In genomic region chr21:37139154-37139553, GRCh38 we compare ENCODE assay signal across 18 cellular contexts.
DNase-seq lines count a peak whose midpoint lies in the region; ATAC-seq, FAIRE-seq and TF ChIP-seq lines count a peak whose summit lies in the region.
"Had no signal": no experiment of that assay in that cellular context is flagged by ENCODE, and none has a peak within 500 bp of the region (broad histone marks: within the 10 kb centered on the region; RNA-seq: fewer than 3 reads in every experiment).

No MANE protein-coding gene starts in this region.

- no peaks in the 10 kb centered on the region for H3K27me3 ChIP-seq in bronchial epithelial cell (ENCODE audit: control insufficient read depth, insufficient read depth, low read length)

- WGBS in mesodermal cell (ENCODE audit: insufficient coverage in 2 of 2), 2 experiments = 83 to 86% methylated on average over 1 to 3 of the region's 3 CpGs

- peaks cover 4% of the 10 kb centered on the region for H3K4me1 ChIP-seq in mesodermal cell (ENCODE audit: control insufficient read depth, insufficient read depth, low read length, poor library complexity, severe bottlenecking)

- no peak for ATAC-seq in GM21423 (IDR thresholded peaks at IDR 0.05; ENCODE audit: unreplicated experiment)
- no peak for ATAC-seq in stimulated activated naive CD8-positive, alpha-beta T cell treated with anti-CD3 and anti-CD28 coated beads, Interleukin-15, Interleukin-2, amounts not matched to agents 100 U/mL and 50 U/mL, for 24 hours

- no peak overlapping the region for H3K4me3 Mint-ChIP-seq in HFFc6
- H3K4me3 Mint-ChIP-seq: CD4-positive, CD25-positive, alpha-beta regulatory T cell had no signal

- peaks cover 56% of the 10 kb centered on the region for H3K36me3 Mint-ChIP-seq in HFFc6 (ENCODE audit: low read depth)

- H3K4me3 ChIP-seq in SK-N-MC (peak overlapping the region; percentile 4; the same call in 1 of the 2 replicates), bronchial epithelial cell (ENCODE audit: low read depth, low read length) (no peak overlapping the region), mesodermal cell (ENCODE audit: extremely low read depth, insufficient read depth, low read length, poor library complexity, severe bottlenecking) (no peak overlapping the region)
- H3K4me3 ChIP-seq: PC-9 had no signal

- H3K36me3 ChIP-seq in SK-N-MC (ENCODE audit: insufficient read depth, low read length) (peaks cover 53% of the 10 kb centered on the region), bronchial epithelial cell (ENCODE audit: control insufficient read depth, insufficient read depth, low read length) (peaks cover 3% of the 10 kb centered on the region), mesodermal cell (ENCODE audit: control insufficient read depth, insufficient read depth, low read length) (peaks cover 58% of the 10 kb centered on the region)

- no peak overlapping the region for H3K9ac ChIP-seq in SK-N-MC (ENCODE audit: insufficient read length)

- peak overlapping the region; percentile 32; the same call in 1 of the 2 replicates for H3K27ac Mint-ChIP-seq in HFFc6

- DNase-seq in HFFc6 (no peak), SK-N-MC (ENCODE audit: low read depth, low spot score) (no peak), bronchial epithelial cell (ENCODE audit: low read depth) (peak; percentile 71), HuH-7 (ENCODE audit: low spot score) (no peak)
- DNase-seq in stimulated activated CD4-positive, alpha-beta T cell treated with anti-CD3 and anti-CD28 coated beads, Interleukin-2, amount 100 ng/mL, for 24 hours = no peak
- DNase-seq in stimulated activated naive CD8-positive, alpha-beta T cell treated with anti-CD3 and anti-CD28 coated beads, Interleukin-15, Interleukin-2, amounts not matched to agents 100 U/mL and 50 U/mL, for 24 hours = no peak
- DNase-seq: ACHN; CD4-positive, CD25-positive, alpha-beta regulatory T cell; GDM1; NCI-H1048; NCI-H2107; NCI-H345; NCI-H526 treated with DMSO at 0.1 percent for 48 hours; PC-9 had no signal

- peaks cover 16% of the 10 kb centered on the region; the same call in 1 of the 2 replicates for H3K4me1 Mint-ChIP-seq in HFFc6 (ENCODE audit: low read depth)

- H3K27me3 Mint-ChIP-seq in HFFc6 (ENCODE audit: insufficient read depth) = no peaks in the 10 kb centered on the region; the same call in 1 of the 2 replicates
- H3K27me3 Mint-ChIP-seq: CD4-positive, CD25-positive, alpha-beta regulatory T cell had no signal

- H3K9me3 ChIP-seq in SK-N-MC (ENCODE audit: low read depth, low read length) (peaks cover 13% of the 10 kb centered on the region), mesodermal cell (ENCODE audit: control insufficient read depth, low read length) (peaks cover 6% of the 10 kb centered on the region)

- TF ChIP-seq CTCF in HFFc6 (IDR thresholded peaks at IDR 0.05) = no peak
- TF ChIP-seq CTCF in bronchial epithelial cell (IDR thresholded peaks at IDR 0.05; ENCODE audit: insufficient read depth, low read length, severe bottlenecking) = no peak

- no peaks in the 10 kb centered on the region for H3K9me3 Mint-ChIP-seq in HFFc6

- FAIRE-seq in bronchial epithelial cell (lab: Jason Lieb, UNC) = no peak
- FAIRE-seq: GM12892, H54 had no signal

- H3K27ac ChIP-seq in SK-N-MC = peak overlapping the region; percentile 91
- H3K27ac ChIP-seq in mesodermal cell (ENCODE audit: low read depth, low read length, severe bottlenecking) = peak overlapping the region; percentile 80
- H3K27ac ChIP-seq: PC-9 had no signal
